In the genomic region with DNA sequence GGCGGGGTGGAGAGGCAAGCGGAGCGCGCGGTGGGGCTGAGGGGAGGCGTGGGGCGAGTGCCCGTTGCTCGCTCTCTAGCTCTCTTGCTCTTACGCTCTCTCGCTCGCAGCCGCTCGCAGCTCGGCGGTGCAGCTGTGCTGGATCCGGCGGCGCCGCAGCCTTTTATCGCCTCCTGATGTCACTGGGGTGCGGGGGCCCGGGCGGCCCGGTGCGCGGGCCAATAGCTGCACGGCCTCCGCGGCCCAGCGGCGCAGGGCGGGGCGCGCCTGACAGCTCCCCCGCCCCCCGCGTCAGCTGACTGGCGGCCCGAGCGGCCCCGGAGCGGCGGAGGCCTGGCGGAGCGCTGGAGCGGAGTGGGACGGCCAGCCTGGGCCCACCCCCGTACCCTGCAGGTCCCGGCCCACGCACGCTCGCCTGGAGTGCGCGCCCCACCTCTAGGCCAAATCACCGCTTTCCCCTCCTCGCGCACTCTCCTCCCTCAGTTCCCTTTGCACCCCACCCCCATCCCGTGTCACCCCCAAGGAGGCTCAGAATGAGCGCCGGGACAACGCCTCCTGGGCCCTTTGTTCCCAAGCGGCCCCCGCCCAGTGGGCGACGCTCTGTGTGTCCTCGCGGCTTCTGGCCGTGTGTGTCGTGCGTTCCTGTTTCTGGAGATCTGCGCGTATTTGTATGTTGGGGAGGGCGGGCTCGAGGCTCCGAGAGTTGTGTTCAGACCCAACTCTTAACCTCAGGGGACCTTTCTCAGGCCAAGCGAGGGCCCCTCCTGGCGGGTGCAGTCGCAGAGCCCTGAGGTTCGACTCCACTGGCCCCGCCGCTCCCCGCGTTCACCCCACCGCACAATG, we compare ENCODE assay signal across 8 cellular contexts. TPM values are rescaled to one million over a fixed set of nuclear protein-coding genes. Genes with fewer than 3 reads are reported as not detected.
DNase-seq lines count a peak whose midpoint lies in the region; ATAC-seq and TF ChIP-seq lines count a peak whose summit lies in the region.

TSS of gene MAFB (minus strand) at position 137 of the 843 bp plus-strand sequence. CDS start 386 bp downstream, outside the sequence.

- peak within 1 kb of the TSS; percentile 88 for H3K4me3 Mint-ChIP-seq in osteocyte (ENCODE audit: unreplicated experiment)

- no peaks in the 10 kb centered on the region for H3K9me3 ChIP-seq in heart left ventricle
- H3K9me3 ChIP-seq in uterus = no peaks in the 10 kb centered on the region

- ATAC-seq in HG03095 (IDR thresholded peaks at IDR 0.05; ENCODE audit: unreplicated experiment) = peak; percentile 43
- peak; percentile 88 to 93 (median 92) for ATAC-seq in heart left ventricle

- no peak for TF ChIP-seq CTCF in heart left ventricle (IDR thresholded peaks at IDR 0.05)
- TF ChIP-seq CTCF in osteocyte (IDR thresholded peaks at IDR 0.05) = no peak
- TF ChIP-seq CTCF in uterus (IDR thresholded peaks at IDR 0.05) = no peak

- intact Hi-C loops in heart left ventricle (cut with DNase I) (loop anchor here in 8 of 10 donors (1.0 to 10.0 kb wide), 12 partner anchors 372 to 1422 kb away; no protein-coding TSS in a partner anchor), uterus (cut with DNase I; ENCODE audit: low total_unique reads) (no loop called here)

- peak; percentile 73 for DNase-seq in activated CD8-positive, alpha-beta memory T cell treated with anti-CD3 and anti-CD28 coated beads for 24 hours
- DNase-seq in activated CD8-positive, alpha-beta memory T cell treated with anti-CD3 and anti-CD28 coated beads, Interleukin-2, amount 50 U/mL, for 4 hours = no peak
- peak; percentile 68 for DNase-seq in NCI-H69 (lab: John Stamatoyannopoulos, UW)
- DNase-seq in amniotic stem cell (lab: John Stamatoyannopoulos, UW) = peak; percentile 45
- DNase-seq in heart left ventricle = peak; percentile 93 to 97 (median 94)
- peak; percentile 97 for DNase-seq in osteocyte (ENCODE audit: extremely low spot score, unreplicated experiment)
- peak; percentile 89 to 93 for DNase-seq in uterus

- peaks cover 29 to 69% (median 43%) of the 10 kb centered on the region in 9 donors for H3K27me3 ChIP-seq in heart left ventricle
- H3K27me3 ChIP-seq in uterus = peaks cover 9 to 18% of the 10 kb centered on the region in 2 donors

- peaks cover 41% of the 10 kb centered on the region for H3K27me3 Mint-ChIP-seq in osteocyte (ENCODE audit: unreplicated experiment)

- H3K4me3 ChIP-seq in heart left ventricle (peak within 1 kb of the TSS; percentile 36 to 86 (median 70)), uterus (peak within 1 kb of the TSS; percentile 53 to 56)

- H3K9me3 Mint-ChIP-seq in osteocyte (ENCODE audit: unreplicated experiment) = no peaks in the 10 kb centered on the region

- H3K36me3 ChIP-seq in heart left ventricle (peaks cover 0 to 12% (median 0%) of the 10 kb centered on the region in 9 donors), uterus (no peaks in the 10 kb centered on the region)

- peak within 1 kb of the TSS; percentile 95 for H3K27ac Mint-ChIP-seq in osteocyte (ENCODE audit: unreplicated experiment)

- WGBS in heart left ventricle, 4 donors = 0 to 1% (median 0%) methylated on average over 4 to 85 of the region's 85 CpGs

- H3K4me1 Mint-ChIP-seq in osteocyte (ENCODE audit: unreplicated experiment) = peaks cover 39% of the 10 kb centered on the region

- H3K27ac ChIP-seq in heart left ventricle = peak within 1 kb of the TSS; percentile 92 to 99 (median 98)
- H3K27ac ChIP-seq in uterus = peak within 1 kb of the TSS; percentile 89 to 93

- H3K4me1 ChIP-seq in heart left ventricle (peaks cover 0 to 53% (median 23%) of the 10 kb centered on the region in 12 donors), uterus (no peaks in the 10 kb centered on the region)

- H3K36me3 Mint-ChIP-seq in osteocyte (ENCODE audit: unreplicated experiment) = peaks cover 5% of the 10 kb centered on the region

- peak; percentile 68 to 99 for TF ChIP-seq POLR2A in heart left ventricle (IDR thresholded peaks at IDR 0.05)
- TF ChIP-seq POLR2A in uterus (IDR thresholded peaks at IDR 0.05) = peak; percentile 78 to 98

RNA-seq across cellular contexts. Expression of gene MAFB, which starts in this region (rescaled TPM):
- total RNA-seq in heart left ventricle = 10 to 100 TPM in 5 of 9 donors, 1 to 10 TPM in 4; 5.3 to 62.1 (median 12.1) TPM
- polyA plus RNA-seq in heart left ventricle = 1 to 10 TPM; 2.0 to 5.7 TPM
- 27.6 and 31.9 TPM in 2 replicates for total RNA-seq in osteocyte
- total RNA-seq in uterus = 10 to 100 TPM; 10.0 to 38.2 (median 19.0) TPM
